8 cellular contexts compared by ENCODE assay signal in genomic region chr2:227482638-227483340, GRCh38. TPM values are rescaled to one million over a fixed set of nuclear protein-coding genes. Genes with fewer than 3 reads are reported as not detected.
DNase-seq lines count a peak whose midpoint lies in the region; ATAC-seq, FAIRE-seq and TF ChIP-seq lines count a peak whose summit lies in the region.

No MANE protein-coding gene starts in this region.

- no peak overlapping the region for H3K23ac ChIP-seq in H9 (ENCODE audit: insufficient read length, low read depth, low read length)

- no peaks in the 10 kb centered on the region for H3K4me1 ChIP-seq in astrocyte (ENCODE audit: insufficient read depth, low read length)
- no peaks in the 10 kb centered on the region for H3K4me1 ChIP-seq in H9 (ENCODE audit: insufficient read depth, low read length)
- no peaks in the 10 kb centered on the region for H3K4me1 ChIP-seq in breast epithelium

- H3K4me3 ChIP-seq in astrocyte (ENCODE audit: insufficient read depth, low read depth, low read length) = no peak overlapping the region
- H3K4me3 ChIP-seq in MG63 = no peak overlapping the region
- H3K4me3 ChIP-seq in breast epithelium = no peak overlapping the region

- H2BK20ac ChIP-seq in H9 (ENCODE audit: low read depth, low read length, poor library complexity, severe bottlenecking) = no peak overlapping the region

- H3T11ph ChIP-seq in H9 (ENCODE audit: low read length) = no peak overlapping the region

- H3K4me1 Mint-ChIP-seq in astrocyte (ENCODE audit: low read depth, unreplicated experiment) (peaks cover 26% of the 10 kb centered on the region), H9 (peaks cover 3 to 16% of the 10 kb centered on the region in 2 experiments; a peak in 2 of 4 replicates)

- H4K5ac ChIP-seq in H9 (ENCODE audit: insufficient read length, low read depth, low read length) = no peak overlapping the region

- H3K4me3 Mint-ChIP-seq in astrocyte (ENCODE audit: unreplicated experiment) (no peak overlapping the region), H9 (no peak overlapping the region)

- no peak overlapping the region for H2BK12ac ChIP-seq in H9 (ENCODE audit: insufficient read length, low read depth, low read length)

- no peak overlapping the region for H3K4ac ChIP-seq in H9 (ENCODE audit: low read depth, low read length)

- H3K14ac ChIP-seq in H9 (ENCODE audit: insufficient read depth, low read length) = no peak overlapping the region

- no peaks in the 10 kb centered on the region for H3K36me3 Mint-ChIP-seq in astrocyte (ENCODE audit: low read depth, unreplicated experiment)
- H3K36me3 Mint-ChIP-seq in H9 (ENCODE audit: insufficient read depth in 1 of 3, low read depth in 3 of 3) = peaks cover 12 to 23% (median 18%) of the 10 kb centered on the region in 3 experiments

- whole genome bisulfite sequencing in H9 (ENCODE audit: extremely low coverage, insufficient read length, low lambda C conversion rate) = no CpG with 5 or more reads among the region's 1 CpG

- ATAC-seq in GM21367 (IDR thresholded peaks at IDR 0.05; ENCODE audit: unreplicated experiment) (peak; percentile 90), HG03521 (IDR thresholded peaks at IDR 0.05; ENCODE audit: unreplicated experiment) (peak; percentile 90)

- peaks cover 2% of the 10 kb centered on the region for H3K79me1 ChIP-seq in H9 (ENCODE audit: insufficient read depth, low read depth, low read length, poor library complexity, severe bottlenecking)

- no peak overlapping the region for H2AK5ac ChIP-seq in H9 (ENCODE audit: insufficient read length, low read length)

- H3K56ac ChIP-seq in H9 (ENCODE audit: insufficient read length, low read depth, low read length) = no peak overlapping the region

- H3K27me3 ChIP-seq in astrocyte (ENCODE audit: insufficient read depth, low read length) (no peaks in the 10 kb centered on the region), MG63 (no peaks in the 10 kb centered on the region), H9 (ENCODE audit: insufficient read depth, low read length) (no peaks in the 10 kb centered on the region), breast epithelium (no peaks in the 10 kb centered on the region)

- no peak overlapping the region for H4K8ac ChIP-seq in H9 (replicated peaks; ENCODE audit: insufficient read length, low read depth, low read length)

- FAIRE-seq in astrocyte (lab: Jason Lieb, UNC) = peak; percentile 9

- peak; percentile 7 for DNase-seq in GDM1 (lab: John Stamatoyannopoulos, UW)
- DNase-seq in astrocyte (ENCODE audit: low read depth) = no peak
- no peak for DNase-seq in MG63
- DNase-seq in retina = no peak
- no peak for DNase-seq in H9
- DNase-seq in breast epithelium (ENCODE audit: low spot score in 2 of 2) = no peak

- no peak for TF ChIP-seq POLR2A in breast epithelium (IDR thresholded peaks at IDR 0.05)

- H4K20me1 ChIP-seq in astrocyte (ENCODE audit: insufficient read depth, low read length) (peaks cover 92% of the 10 kb centered on the region), H9 (ENCODE audit: control insufficient read depth, insufficient read depth, insufficient read length) (no peaks in the 10 kb centered on the region)

- intact Hi-C loops in breast epithelium (cut with DNase I; ENCODE audit: low total_unique reads) = no loop called here

- no peak overlapping the region for H2BK5ac ChIP-seq in H9 (ENCODE audit: insufficient read length, low read length)

- H3K9ac ChIP-seq in astrocyte (ENCODE audit: low read length) (no peak overlapping the region), H9 (ENCODE audit: extremely low read depth, insufficient read length, low read length) (no peak overlapping the region)

- TF ChIP-seq CTCF in astrocyte (IDR thresholded peaks at IDR 0.05; ENCODE audit: insufficient read depth, low read depth, low read length) = no peak
- TF ChIP-seq CTCF in H9 (conservative IDR thresholded peaks at IDR 0.05) = no peak
- TF ChIP-seq CTCF in breast epithelium (IDR thresholded peaks at IDR 0.05) = no peak

- no peak overlapping the region for H4K91ac ChIP-seq in H9 (ENCODE audit: insufficient read length, low read depth, low read length)

- no peak overlapping the region for H2BK120ac ChIP-seq in H9 (ENCODE audit: low read depth, low read length, poor library complexity, severe bottlenecking)

- H3K9me3 Mint-ChIP-seq in astrocyte (ENCODE audit: unreplicated experiment) = no peaks in the 10 kb centered on the region
- peaks cover 19 to 21% of the 10 kb centered on the region in 2 experiments for H3K9me3 Mint-ChIP-seq in H9

- H3K23me2 ChIP-seq in H9 (ENCODE audit: insufficient read length, low read depth, low read length, poor library complexity, severe bottlenecking) = no peaks in the 10 kb centered on the region

- no peak overlapping the region for H3K27ac ChIP-seq in astrocyte (ENCODE audit: low read depth, low read length)
- no peak overlapping the region for H3K27ac ChIP-seq in H9 (ENCODE audit: insufficient read length, low read depth, low read length)
- no peak overlapping the region for H3K27ac ChIP-seq in breast epithelium

- H3K27ac Mint-ChIP-seq in astrocyte (ENCODE audit: unreplicated experiment) (no peak overlapping the region), H9 (no peak overlapping the region)

- H2AFZ ChIP-seq in astrocyte (ENCODE audit: low read depth, low read length) (no peak overlapping the region), H9 (ENCODE audit: low read length) (no peak overlapping the region)

- no peak overlapping the region for H2BK15ac ChIP-seq in H9 (ENCODE audit: low read depth, low read length)

- no peaks in the 10 kb centered on the region for H3K27me3 Mint-ChIP-seq in astrocyte (ENCODE audit: low read depth, unreplicated experiment)
- no peaks in the 10 kb centered on the region for H3K27me3 Mint-ChIP-seq in H9 (ENCODE audit: low read depth)

- no peaks in the 10 kb centered on the region for H3K36me3 ChIP-seq in astrocyte (ENCODE audit: insufficient read depth, low read length)
- peaks cover 17% of the 10 kb centered on the region for H3K36me3 ChIP-seq in MG63
- no peaks in the 10 kb centered on the region for H3K36me3 ChIP-seq in breast epithelium

- no peak overlapping the region for H3K18ac ChIP-seq in H9 (ENCODE audit: insufficient read length, low read depth, low read length)

- no peaks in the 10 kb centered on the region for H3K9me3 ChIP-seq in astrocyte (ENCODE audit: insufficient read depth, low read depth, low read length)
- peaks cover 9% of the 10 kb centered on the region for H3K9me3 ChIP-seq in MG63
- no peaks in the 10 kb centered on the region for H3K9me3 ChIP-seq in H9 (ENCODE audit: control insufficient read depth, low read depth, low read length)
- no peaks in the 10 kb centered on the region for H3K9me3 ChIP-seq in breast epithelium

- no peak overlapping the region for H3K4me2 ChIP-seq in astrocyte (ENCODE audit: low read length)
- no peak overlapping the region for H3K4me2 ChIP-seq in H9 (ENCODE audit: insufficient read depth, insufficient read length, low read length)

- H3K79me2 ChIP-seq in astrocyte (ENCODE audit: insufficient read depth, low read length) (peaks cover 99% of the 10 kb centered on the region), H9 (ENCODE audit: insufficient read depth, low read length) (peaks cover 48% of the 10 kb centered on the region; the same call in 1 of the 2 replicates)

RNA-seq across cellular contexts. Expression of gene AGFG1, which starts 10.8 kb away (rescaled TPM):
- total RNA-seq in astrocyte (84.1 and 87.9 TPM in 2 replicates), H9 (2021) (106 and 109 TPM in 2 replicates), breast epithelium (100 to 1,000 TPM in 1 of 3 donors, 10 to 100 TPM in 2; 77.0 to 145 (median 78.4) TPM)
- total RNA-seq in MG63 (2014; rRNA removed; shearing (Covaris generic); ENCODE audit: low replicate concordance) = 68.6 and 100 TPM in 2 replicates
